ENCODE assay signal across 14 cellular contexts in the genomic region with DNA sequence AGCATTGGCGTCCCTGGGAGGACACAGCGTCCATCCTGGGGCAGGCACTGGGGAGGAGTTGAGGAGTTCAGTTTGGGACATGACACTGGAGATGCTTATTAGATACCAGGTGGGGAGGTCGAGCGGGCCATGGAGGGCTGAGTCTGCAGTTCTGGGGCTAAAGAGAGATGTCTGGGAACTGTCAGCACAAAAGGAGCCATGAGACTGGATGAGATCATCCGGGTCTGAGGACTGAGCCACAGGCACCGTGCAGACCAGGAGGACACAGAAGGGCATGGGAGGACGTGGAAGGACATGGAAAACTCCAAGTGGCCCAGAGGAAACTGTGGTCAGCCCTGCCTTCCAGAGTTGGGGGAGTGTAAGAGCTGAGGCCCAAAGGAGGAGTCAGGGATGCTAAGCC.
DNase-seq lines count a peak whose midpoint lies in the region; ATAC-seq and TF ChIP-seq lines count a peak whose summit lies in the region.
"Had no signal": no experiment of that assay in that cellular context is flagged by ENCODE, and none has a peak within 500 bp of the region (broad histone marks: within the 10 kb centered on the region; RNA-seq: fewer than 3 reads in every experiment).

No MANE protein-coding gene starts in this region.

- peaks cover 31% of the 10 kb centered on the region for H3K4me1 ChIP-seq in muscle layer of colon (ENCODE audit: insufficient read depth, low read length)
- peaks cover 0 to 15% (median 6%) of the 10 kb centered on the region in 4 donors for H3K4me1 ChIP-seq in tibial nerve
- H3K4me1 ChIP-seq: SJSA1 had no signal

- TF ChIP-seq CTCF in tibial nerve (IDR thresholded peaks at IDR 0.05) (no peak), Calu3 (IDR thresholded peaks at IDR 0.05; ENCODE audit: unreplicated experiment) (no peak)

- BruUV-seq in Calu3 (replicated peaks; lab: Mats Ljungman, UMichigan) = no TSS peak

- H3K9me3 Mint-ChIP-seq in activated T-cell treated with anti-CD3 and anti-CD28 coated beads, Interleukin-2, amount 50 U/mL, for 72 hours = no peaks in the 10 kb centered on the region
- H3K9me3 Mint-ChIP-seq in activated naive CD8-positive, alpha-beta T cell treated with anti-CD3 and anti-CD28 coated beads for 36 hours = no peaks in the 10 kb centered on the region
- no peaks in the 10 kb centered on the region for H3K9me3 Mint-ChIP-seq in Calu3 (ENCODE audit: low read depth, unreplicated experiment)
- H3K9me3 Mint-ChIP-seq: WTC11 had no signal

- CTCF ChIA-PET in Calu3 (lab: Charles Lee) = no interaction called here

- H3K4me1 Mint-ChIP-seq in activated T-cell treated with anti-CD3 and anti-CD28 coated beads, Interleukin-2, amount 50 U/mL, for 72 hours (ENCODE audit: low read depth) = peaks cover 76% of the 10 kb centered on the region
- H3K4me1 Mint-ChIP-seq in activated naive CD8-positive, alpha-beta T cell treated with anti-CD3 and anti-CD28 coated beads for 36 hours = peaks cover 70% of the 10 kb centered on the region
- H3K4me1 Mint-ChIP-seq in Calu3 (ENCODE audit: low read depth, unreplicated experiment) = no peaks in the 10 kb centered on the region
- H3K4me1 Mint-ChIP-seq: WTC11 had no signal

- H3K27me3 ChIP-seq in muscle layer of colon (ENCODE audit: control insufficient read depth in 1 of 2, insufficient read depth in 2 of 2, low read length in 2 of 2) (no peaks in the 10 kb centered on the region), tibial nerve (no peaks in the 10 kb centered on the region)
- H3K27me3 ChIP-seq: SJSA1 had no signal

- peak overlapping the region; percentile 66 for H3K27ac Mint-ChIP-seq in activated T-cell treated with anti-CD3 and anti-CD28 coated beads, Interleukin-2, amount 50 U/mL, for 72 hours
- H3K27ac Mint-ChIP-seq in activated naive CD8-positive, alpha-beta T cell treated with anti-CD3 and anti-CD28 coated beads for 36 hours = peak overlapping the region; percentile 69
- H3K27ac Mint-ChIP-seq in Calu3 (ENCODE audit: unreplicated experiment) = no peak overlapping the region
- H3K27ac Mint-ChIP-seq: WTC11 had no signal

- no peak for DNase-seq in activated T-cell treated with anti-CD3 and anti-CD28 coated beads, Interleukin-2, amount 50 U/mL, for 72 hours
- DNase-seq in activated T-cell treated with anti-CD3 and anti-CD28 coated beads, Interleukin-2, amount 50 U/mL, for 1 hour = no peak
- DNase-seq in activated naive CD8-positive, alpha-beta T cell treated with anti-CD3 and anti-CD28 coated beads for 36 hours = no peak
- DNase-seq in tibial nerve (ENCODE audit: low spot score in 2 of 2) (no peak), Calu3 (no peak), DMS53 (lab: John Stamatoyannopoulos, UW) (no peak), hypothalamus (lab: John Stamatoyannopoulos, UW) (no peak)
- DNase-seq: activated gamma-delta T cell; HCEC 1CT; NCI-H2171; NK-92 treated with Interleukin-12 subunit alpha and Interleukin-12 subunit beta, amount 100 ng/mL, for 24 hours had no signal

- H3K4me3 Mint-ChIP-seq in activated T-cell treated with anti-CD3 and anti-CD28 coated beads, Interleukin-2, amount 50 U/mL, for 72 hours = peak overlapping the region; percentile 61 to 98
- H3K4me3 Mint-ChIP-seq in activated naive CD8-positive, alpha-beta T cell treated with anti-CD3 and anti-CD28 coated beads for 36 hours = peak overlapping the region; percentile 96
- no peak overlapping the region for H3K4me3 Mint-ChIP-seq in Calu3 (ENCODE audit: low read depth, unreplicated experiment)
- H3K4me3 Mint-ChIP-seq: WTC11 had no signal

- no peak for ATAC-seq in activated T-cell treated with anti-CD3 and anti-CD28 coated beads, Interleukin-2, amount 50 U/mL, for 72 hours (replicated peaks in 1 of 2)

- H3K27ac ChIP-seq in muscle layer of colon (ENCODE audit: low read depth, low read length) (peak overlapping the region; percentile 19), tibial nerve (peak overlapping the region in 3 of 4 donors; percentile 19 to 80 (median 75))
- H3K27ac ChIP-seq: SJSA1 had no signal

- 67 to 78% methylated on average over 7 of the region's 7 CpGs for WGBS in tibial nerve, 2 donors

- no peaks in the 10 kb centered on the region for H3K9me3 ChIP-seq in muscle layer of colon (ENCODE audit: low read length)
- no peaks in the 10 kb centered on the region for H3K9me3 ChIP-seq in tibial nerve
- H3K9me3 ChIP-seq: SJSA1 had no signal

- no peak for TF ChIP-seq POLR2A in tibial nerve (IDR thresholded peaks at IDR 0.05)

- H3K4me3 ChIP-seq in muscle layer of colon (ENCODE audit: low read depth in 1 of 2, low read length in 2 of 2) (no peak overlapping the region), tibial nerve (peak overlapping the region in 2 of 4 donors; percentile 3 to 46)
- H3K4me3 ChIP-seq: SJSA1 had no signal

- H3K27me3 Mint-ChIP-seq in activated T-cell treated with anti-CD3 and anti-CD28 coated beads, Interleukin-2, amount 50 U/mL, for 72 hours (ENCODE audit: low read depth) = no peaks in the 10 kb centered on the region
- H3K27me3 Mint-ChIP-seq in activated naive CD8-positive, alpha-beta T cell treated with anti-CD3 and anti-CD28 coated beads for 36 hours = no peaks in the 10 kb centered on the region
- H3K27me3 Mint-ChIP-seq in Calu3 (ENCODE audit: unreplicated experiment) = no peaks in the 10 kb centered on the region

- intact Hi-C loops in Calu3 (cut with micrococcal nuclease; ENCODE audit: unreplicated experiment) = no loop called here

- H3K9ac ChIP-seq in muscle layer of colon (ENCODE audit: low read length) = no peak overlapping the region

- no peak for TF ChIP-seq EP300 in tibial nerve (IDR thresholded peaks at IDR 0.05)

- H3K36me3 Mint-ChIP-seq in activated T-cell treated with anti-CD3 and anti-CD28 coated beads, Interleukin-2, amount 50 U/mL, for 72 hours (ENCODE audit: insufficient read depth in 2 of 2) = peaks cover 20 to 32% of the 10 kb centered on the region in 2 donors
- H3K36me3 Mint-ChIP-seq in activated naive CD8-positive, alpha-beta T cell treated with anti-CD3 and anti-CD28 coated beads for 36 hours = peaks cover 83% of the 10 kb centered on the region
- peaks cover 5% of the 10 kb centered on the region for H3K36me3 Mint-ChIP-seq in Calu3 (ENCODE audit: insufficient read depth, unreplicated experiment)
- H3K36me3 Mint-ChIP-seq: WTC11 had no signal

- H3K36me3 ChIP-seq in muscle layer of colon (ENCODE audit: insufficient read depth, low read length) (peaks cover 47% of the 10 kb centered on the region), tibial nerve (peaks cover 0 to 20% (median 0%) of the 10 kb centered on the region in 3 donors)
- H3K36me3 ChIP-seq: SJSA1 had no signal
